ENCODE assay signal across 9 cellular contexts in genomic region chr16:3004319-3004718, GRCh38. TPM values are rescaled to one million over a fixed set of nuclear protein-coding genes. Genes with fewer than 3 reads are reported as not detected.
DNase-seq lines count a peak whose midpoint lies in the region; ATAC-seq and TF ChIP-seq lines count a peak whose summit lies in the region.
"Had no signal": no experiment of that assay in that cellular context is flagged by ENCODE, and none has a peak within 500 bp of the region (broad histone marks: within the 10 kb centered on the region; RNA-seq: fewer than 3 reads in every experiment).

No MANE protein-coding gene starts in this region.

- ATAC-seq in GM18909 (IDR thresholded peaks at IDR 0.05; ENCODE audit: poor library complexity, unreplicated experiment): peak; percentile 18
- no peak for ATAC-seq in GM21786 (IDR thresholded peaks at IDR 0.05; ENCODE audit: unreplicated experiment)

- DNase-seq in AG08396 (ENCODE audit: low spot score) (peak; percentile 46), HT-29 (ENCODE audit: low spot score) (peak; percentile 56), erythroblast (lab: John Stamatoyannopoulos, UW) (peak; percentile 61 to 66), SW 1271 (lab: John Stamatoyannopoulos, UW) (no peak), HuH-7 (ENCODE audit: low spot score) (no peak)
- DNase-seq in stimulated activated CD4-positive, alpha-beta T cell treated with anti-CD3 and anti-CD28 coated beads, Interleukin-12 subunit alpha, Interleukin-12 subunit beta, amount 100 ng/mL, for 4 hours: no peak

- no peak for TF ChIP-seq POLR2A in erythroblast (IDR thresholded peaks at IDR 0.05; ENCODE audit: low read length)

RNA-seq across cellular contexts. Expression of gene CLDN9, which starts 8.4 kb away (rescaled TPM):
- total RNA-seq in HT-29 (2014; rRNA removed; shearing (Covaris generic)): 2.6 and 4.7 TPM in 2 replicates
- total RNA-seq: temporal lobe had no signal

RNA-seq across cellular contexts. Expression of gene CLDN6, which starts 13.7 kb away (rescaled TPM):
- not detected in 2 replicates for total RNA-seq in HT-29 (2014; rRNA removed; shearing (Covaris generic))

RNA-seq across cellular contexts. Expression of gene TNFRSF12A, which starts 15.8 kb away (rescaled TPM):
- 709 and 783 TPM in 2 replicates for total RNA-seq in HT-29 (2014; rRNA removed; shearing (Covaris generic))

RNA-seq across cellular contexts. Expression of gene HCFC1R1, which starts 19.4 kb away (rescaled TPM):
- 32.0 and 39.4 TPM in 2 replicates for total RNA-seq in HT-29 (2014; rRNA removed; shearing (Covaris generic))

RNA-seq across cellular contexts. Expression of gene THOC6, which starts 19.5 kb away (rescaled TPM):
- 54.9 and 58.5 TPM in 2 replicates for total RNA-seq in HT-29 (2014; rRNA removed; shearing (Covaris generic))

Comparison
In these comparisons a context has a peak if more than half of its experiments do, and no peak if none do; other contexts are left out.
1. DNase-seq: peak in AG08396 (single experiment), HT-29 (single experiment) and erythroblast (2 of 2); none in stimulated activated CD4-positive, alpha-beta T cell treated with anti-CD3 and anti-CD28 coated beads, Interleukin-12 subunit alpha, Interleukin-12 subunit beta, amount 100 ng/mL, for 4 hours (single experiment), SW 1271 (0 of 2) and HuH-7 (single experiment).